ENCODE assay signal across 18 cellular contexts in genomic region chr10:124014416-124015154, GRCh38.
DNase-seq lines count a peak whose midpoint lies in the region; ATAC-seq and TF ChIP-seq lines count a peak whose summit lies in the region.
"Had no signal": no experiment of that assay in that cellular context is flagged by ENCODE, and none has a peak within 500 bp of the region (broad histone marks: within the 10 kb centered on the region; RNA-seq: fewer than 3 reads in every experiment).

No MANE protein-coding gene starts in this region.

- in situ Hi-C loops in brain microvascular endothelial cell (cut with HindIII; ENCODE audit: low pct_ligation_motif_present, low sequenced_read_pairs): no loop called here

- H3K36me3 ChIP-seq in esophagus muscularis mucosa (peaks cover 0 to 53% (median 12%) of the 10 kb centered on the region in 4 donors), neutrophil (peaks cover 98% of the 10 kb centered on the region), brain microvascular endothelial cell (replicated peaks) (no peaks in the 10 kb centered on the region)

- TF ChIP-seq POLR2A in esophagus muscularis mucosa (IDR thresholded peaks at IDR 0.05; ENCODE audit: low read depth): no peak

- no peak overlapping the region for H3K4me3 ChIP-seq in esophagus muscularis mucosa
- no peak overlapping the region for H3K4me3 ChIP-seq in neutrophil (ENCODE audit: low read depth in 1 of 2, low read length in 1 of 2)
- no peak overlapping the region for H3K4me3 ChIP-seq in brain microvascular endothelial cell (ENCODE audit: low read depth, low read length)
- H3K4me3 ChIP-seq: GM12878, GM23338 had no signal

- TF ChIP-seq CTCF in esophagus muscularis mucosa (IDR thresholded peaks at IDR 0.05) (no peak), neutrophil (IDR thresholded peaks at IDR 0.05) (no peak), brain microvascular endothelial cell (IDR thresholded peaks at IDR 0.05; ENCODE audit: low read depth, low read length, missing control alignments) (no peak)

- H3K4me1 ChIP-seq in esophagus muscularis mucosa (peaks cover 0 to 72% (median 71%) of the 10 kb centered on the region in 4 donors), neutrophil (ENCODE audit: control insufficient read depth in 1 of 2, insufficient read depth in 1 of 2, low read depth in 1 of 2, low read length in 1 of 2) (peaks cover 19 to 32% of the 10 kb centered on the region in 2 experiments)

- ATAC-seq in Right ventricle myocardium superior (ENCODE audit: poor library complexity) (no peak), Right ventricle myocardium inferior (no peak)
- ATAC-seq: GM12878, GM23338, HepG2 had no signal

- 71% methylated on average over 21 of the region's 22 CpGs for WGBS in esophagus muscularis mucosa

- H3K27ac ChIP-seq in esophagus muscularis mucosa (replicated peaks in 1 of 4) (peak overlapping the region; percentile 12 to 95 (median 73)), neutrophil (peak overlapping the region; percentile 47), brain microvascular endothelial cell (no peak overlapping the region)
- H3K27ac ChIP-seq: 22Rv1 had no signal

- DNase-seq in Right ventricle myocardium superior (peak; percentile 36), Right ventricle myocardium inferior (ENCODE audit: missing footprints) (no peak), esophagus muscularis mucosa (ENCODE audit: extremely low spot score) (no peak), brain microvascular endothelial cell (no peak), NCI-H1105 (lab: John Stamatoyannopoulos, UW) (no peak), DMS153 treated with DMSO at 0.1 percent for 48 hours (lab: John Stamatoyannopoulos, UW; ENCODE audit: unreplicated experiment) (no peak)
- DNase-seq: AML-193; C1 segment of cervical spinal cord; Calu3; CD4-positive, alpha-beta T cell; DMS 273 treated with DMSO at 0.1 percent for 48 hours; DMS79; H9 had no signal

- H3K27me3 ChIP-seq in esophagus muscularis mucosa (no peaks in the 10 kb centered on the region), neutrophil (no peaks in the 10 kb centered on the region), brain microvascular endothelial cell (replicated peaks) (no peaks in the 10 kb centered on the region)

- intact Hi-C loops in Right ventricle myocardium superior (cut with DNase I): no loop called here
- intact Hi-C loops in Right ventricle myocardium inferior (cut with DNase I): no loop called here
- intact Hi-C loops in esophagus muscularis mucosa (cut with DNase I): no loop called here

- H3K9me3 ChIP-seq in esophagus muscularis mucosa (no peaks in the 10 kb centered on the region), neutrophil (no peaks in the 10 kb centered on the region)

- TF ChIP-seq EP300 in esophagus muscularis mucosa (IDR thresholded peaks at IDR 0.05): no peak
